ENCODE assay signal across 16 cellular contexts in the genomic region with DNA sequence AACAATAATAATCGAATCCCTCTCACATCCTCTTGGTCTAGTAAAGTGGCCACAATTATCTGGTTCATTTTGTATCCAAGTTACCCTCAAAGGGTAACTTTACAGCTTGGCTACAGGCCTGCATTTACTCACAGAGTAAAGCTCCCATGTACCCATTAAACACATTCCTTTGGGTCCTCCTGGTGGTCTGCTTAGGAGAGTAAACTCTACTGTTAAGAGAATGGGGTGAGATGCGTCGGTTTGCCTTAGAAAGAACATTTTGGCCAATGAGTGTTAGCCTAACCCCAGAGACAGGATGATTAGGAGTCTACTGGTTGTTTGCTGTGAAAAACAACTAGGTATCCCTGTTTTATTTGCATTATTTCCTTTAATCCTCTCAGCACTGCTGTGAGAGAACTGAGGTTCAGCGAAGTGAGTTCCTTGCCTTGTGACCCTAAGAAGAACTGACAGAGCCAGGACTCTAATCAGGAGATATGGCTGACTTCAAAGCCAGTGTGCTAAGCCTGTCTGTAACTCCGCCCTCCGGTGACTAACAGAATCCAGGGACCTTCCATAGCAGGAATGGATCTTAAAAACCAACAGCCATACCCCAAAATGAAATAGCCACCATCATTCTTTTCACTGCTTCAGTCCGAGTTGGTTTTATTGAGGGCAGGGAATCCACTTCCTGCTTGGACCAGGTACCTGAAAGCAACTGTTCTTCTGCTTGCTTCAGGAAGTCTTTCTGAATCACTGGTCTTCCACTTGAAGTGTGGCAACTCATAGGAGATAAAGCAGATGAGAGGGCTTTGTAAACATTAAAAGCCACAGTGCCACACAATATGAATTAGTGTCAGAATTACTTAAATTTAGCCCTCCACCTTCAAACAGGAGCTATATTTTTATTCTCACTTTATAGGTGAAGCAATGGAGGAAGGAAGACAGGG.
A peak's percentile ranks its signal among the peaks of the same experiment; 100 is the strongest.
DNase-seq lines count a peak whose midpoint lies in the region; ATAC-seq, FAIRE-seq and TF ChIP-seq lines count a peak whose summit lies in the region.
"Had no signal": no experiment of that assay in that cellular context is flagged by ENCODE, and none has a peak within 500 bp of the region (broad histone marks: within the 10 kb centered on the region; RNA-seq: fewer than 3 reads in every experiment).

No MANE protein-coding gene starts in this region.

- no peak overlapping the region for H4K5ac ChIP-seq in H1 (ENCODE audit: insufficient read length, low read depth, low read length)

- H3K36me3 ChIP-seq in SK-N-SH (replicated peaks in 1 of 2; ENCODE audit: control insufficient read depth in 1 of 2, insufficient read depth in 2 of 2, low read length in 1 of 2) (no peaks in the 10 kb centered on the region), H1 (ENCODE audit: control insufficient read depth in 2 of 4, insufficient read depth in 4 of 4, low read length in 3 of 4) (no peaks in the 10 kb centered on the region), mesodermal cell (ENCODE audit: control insufficient read depth, insufficient read depth, low read length) (no peaks in the 10 kb centered on the region)
- H3K36me3 ChIP-seq: BLaER1 treated with 17β-estradiol and CSF1 and Interleukin-3, amounts not matched to agents 10 nM and 100 nM had no signal

- no peak for TF ChIP-seq POLR2A in H1 (IDR thresholded peaks at IDR 0.05; ENCODE audit: control extremely low read depth in 1 of 2, low read depth in 2 of 2, low read length in 2 of 2)

- TF ChIP-seq EP300 in SK-N-SH (IDR thresholded peaks at IDR 0.05; ENCODE audit: borderline replicate concordance in 1 of 2, low read depth in 1 of 2, low read length in 1 of 2) (no peak), H1 (IDR thresholded peaks at IDR 0.05; ENCODE audit: borderline replicate concordance in 1 of 2, low read depth in 2 of 2, low read length in 2 of 2) (no peak)

- CTCF ChIA-PET in SK-N-SH (lab: Yijun Ruan, JAX) (interaction anchor here (1.0 to 1.4 kb wide), 4 partner anchors 57 to 447 kb away, joined by 3 to 4 read pairs (median 3); no protein-coding TSS in a partner anchor), H1 (lab: Charles Lee; ENCODE audit: partially characterized antibody) (interaction anchor here (1.5 to 2.2 kb wide), 2 partner anchors 93 to 200 kb away, joined by 3 to 6 read pairs; no protein-coding TSS in a partner anchor)

- peak; percentile 68 for FAIRE-seq in H1 (lab: Jason Lieb, UNC)
- FAIRE-seq: GM12891 had no signal

- H3K79me1 ChIP-seq in H1 (ENCODE audit: low read depth, low read length), result no peaks in the 10 kb centered on the region

- no peaks in the 10 kb centered on the region for H3F3A ChIP-seq in SK-N-SH (replicated peaks; ENCODE audit: insufficient read depth)

- H3K4me1 ChIP-seq in SK-N-SH (ENCODE audit: control insufficient read depth in 1 of 2, insufficient read depth in 2 of 2, low read depth in 1 of 2, low read length in 1 of 2), result peaks cover 0 to 10% of the 10 kb centered on the region in 2 experiments; a peak in 2 of 4 replicates
- no peaks in the 10 kb centered on the region for H3K4me1 ChIP-seq in H1 (replicated peaks in 1 of 4; ENCODE audit: control insufficient read depth in 3 of 4, insufficient read depth in 4 of 4, low read length in 3 of 4)
- peaks cover 4% of the 10 kb centered on the region for H3K4me1 ChIP-seq in mesodermal cell (ENCODE audit: control insufficient read depth, insufficient read depth, low read length, poor library complexity, severe bottlenecking)

- no peak overlapping the region for H4K91ac ChIP-seq in H1 (replicated peaks; ENCODE audit: insufficient read length, low read length)

- DNase-seq in SK-N-SH (no peak), H1 (ENCODE audit: low read depth in 1 of 2, low spot score in 2 of 2) (no peak), occipital lobe (lab: John Stamatoyannopoulos, UW) (no peak)
- DNase-seq in activated CD4-positive, CD25-positive, alpha-beta regulatory T cell treated with anti-CD3 and anti-CD28 coated beads, Interleukin-2, amount 50 U/mL, for 72 hours, result no peak
- DNase-seq: GF-D8, HFFc6, NCI-H1417 treated with DMSO at 0.1 percent for 48 hours, NCI-H2029 treated with DMSO at 0.1 percent for 48 hours, NCI-H446 treated with DMSO at 0.1 percent for 48 hours, PC-9 had no signal

- TF ChIP-seq CTCF in SK-N-SH (IDR thresholded peaks at IDR 0.05) (no peak), H1 (IDR thresholded peaks at IDR 0.05; ENCODE audit: control extremely low read depth in 1 of 3, insufficient read depth in 1 of 3, low read depth in 1 of 3, low read length in 3 of 3) (peak in 2 of 3 experiments; percentile 17 to 24; a peak in 2 of 4 replicates)

- H3K14ac ChIP-seq in H1 (ENCODE audit: insufficient read length), result no peak overlapping the region

- H3K27me3 ChIP-seq in SK-N-SH (ENCODE audit: insufficient read depth), result no peaks in the 10 kb centered on the region
- no peaks in the 10 kb centered on the region for H3K27me3 ChIP-seq in H1 (replicated peaks in 1 of 4; ENCODE audit: control insufficient read depth in 3 of 4, extremely low read depth in 1 of 4, insufficient read depth in 3 of 4, low read length in 3 of 4)
- H3K27me3 ChIP-seq: BLaER1 treated with 17β-estradiol and CSF1 and Interleukin-3, amounts not matched to agents 10 nM and 100 nM had no signal

- no peak overlapping the region for H2BK20ac ChIP-seq in H1 (ENCODE audit: low read length)

- H3K9me2 ChIP-seq in SK-N-SH, result no peaks in the 10 kb centered on the region

- no peak overlapping the region for H3K18ac ChIP-seq in H1 (ENCODE audit: extremely low read depth, low read length)

- TF ChIP-seq RAD21 in SK-N-SH (IDR thresholded peaks at IDR 0.05; ENCODE audit: low read length), result no peak
- TF ChIP-seq RAD21 in H1 (IDR thresholded peaks at IDR 0.05 in 1 of 2, conservative IDR thresholded peaks at IDR 0.05 in 1 of 2; ENCODE audit: low read depth in 2 of 2, low read length in 2 of 2), result peak; percentile 44 to 54

- WGBS in SK-N-SH (ENCODE audit: low lambda C conversion rate), result 50% methylated on average over 7 of the region's 7 CpGs
- WGBS in H1 (ENCODE audit: extremely low coverage in 1 of 2, insufficient coverage in 1 of 2, insufficient read length in 1 of 2, insufficient replicate concordance in 2 of 2, low coverage in 1 of 2, low lambda C conversion rate in 2 of 2, missing lambda C conversion rate in 1 of 2), 2 experiments, result 76% methylated on average over 7 of the region's 7 CpGs; no CpG with 5 or more reads in 1 of the 2 experiments
- 89% methylated on average over 5 to 7 of the region's 7 CpGs for WGBS in mesodermal cell (ENCODE audit: insufficient coverage in 2 of 2), 2 experiments

- peak; percentile 63; the same call in 2 of the 3 replicates for ATAC-seq in SK-N-SH treated with all-trans-retinoic acid at 6 μM for 48 hours
- ATAC-seq in HG03175 (IDR thresholded peaks at IDR 0.05; ENCODE audit: unreplicated experiment), result no peak
- ATAC-seq in HG02884 (IDR thresholded peaks at IDR 0.05; ENCODE audit: unreplicated experiment), result no peak

- POLR2A ChIA-PET in SK-N-SH (lab: Yijun Ruan, JAX) (no interaction called here), H1 (lab: Charles Lee; ENCODE audit: partially characterized antibody) (no interaction called here)

- H3K23ac ChIP-seq in H1 (ENCODE audit: insufficient read length), result no peak overlapping the region

- H3K4me3 ChIP-seq in SK-N-SH (ENCODE audit: low read depth in 2 of 2, low read length in 1 of 2) (no peak overlapping the region), H1 (ENCODE audit: extremely low read depth in 1 of 4, insufficient read depth in 2 of 4, low read depth in 3 of 4, low read length in 4 of 4) (no peak overlapping the region), mesodermal cell (ENCODE audit: extremely low read depth, insufficient read depth, low read length, poor library complexity, severe bottlenecking) (no peak overlapping the region)
- H3K4me3 ChIP-seq: BLaER1 treated with 17β-estradiol and CSF1 and Interleukin-3, amounts not matched to agents 10 nM and 100 nM; PC-9 had no signal

- H3K23me2 ChIP-seq in H1 (ENCODE audit: low read depth, low read length), result no peaks in the 10 kb centered on the region

- H3K9me3 ChIP-seq in SK-N-SH (no peaks in the 10 kb centered on the region), H1 (ENCODE audit: insufficient read depth in 2 of 2, low read depth in 1 of 2, low read length in 1 of 2) (no peaks in the 10 kb centered on the region), mesodermal cell (ENCODE audit: control insufficient read depth, low read length) (no peaks in the 10 kb centered on the region)
- H3K9me3 ChIP-seq: BLaER1 treated with 17β-estradiol and CSF1 and Interleukin-3, amounts not matched to agents 10 nM and 100 nM had no signal

- H2BK15ac ChIP-seq in H1 (ENCODE audit: low read length), result no peak overlapping the region

- no peaks in the 10 kb centered on the region for H4K20me1 ChIP-seq in SK-N-SH (ENCODE audit: insufficient read depth)
- H4K20me1 ChIP-seq in H1 (replicated peaks in 1 of 2; ENCODE audit: control insufficient read depth in 1 of 2, insufficient read depth in 2 of 2, low read length in 2 of 2), result no peaks in the 10 kb centered on the region
- H4K20me1 ChIP-seq: BLaER1 treated with 17β-estradiol and CSF1 and Interleukin-3, amounts not matched to agents 10 nM and 100 nM had no signal

- H3K9ac ChIP-seq in SK-N-SH (no peak overlapping the region), H1 (replicated peaks in 1 of 4; ENCODE audit: extremely low read depth in 1 of 4, low read depth in 3 of 4, low read length in 3 of 4) (no peak overlapping the region)
- H3K9ac ChIP-seq: BLaER1 treated with 17β-estradiol and CSF1 and Interleukin-3, amounts not matched to agents 10 nM and 100 nM had no signal

- H4K8ac ChIP-seq in H1 (ENCODE audit: extremely low read depth, insufficient read depth, low read length), result no peak overlapping the region

- no peak overlapping the region for H2BK5ac ChIP-seq in H1 (ENCODE audit: low read depth, low read length)

- H3K4me2 ChIP-seq in SK-N-SH, result no peak overlapping the region
- H3K4me2 ChIP-seq in H1 (ENCODE audit: insufficient read depth in 1 of 2, low read depth in 2 of 2, low read length in 2 of 2), result no peak overlapping the region
- H3K4me2 ChIP-seq: BLaER1 treated with 17β-estradiol and CSF1 and Interleukin-3, amounts not matched to agents 10 nM and 100 nM; PC-9 had no signal

- H2BK12ac ChIP-seq in H1 (ENCODE audit: low read depth, low read length), result no peak overlapping the region

- H3K4ac ChIP-seq in H1 (replicated peaks; ENCODE audit: insufficient read length, low read depth, low read length), result no peak overlapping the region

- no peak overlapping the region for H2BK120ac ChIP-seq in H1 (replicated peaks; ENCODE audit: low read depth, low read length)

- H2AK5ac ChIP-seq in H1 (ENCODE audit: low read depth, low read length), result no peak overlapping the region

- H3K79me2 ChIP-seq in SK-N-SH (ENCODE audit: insufficient read depth) (no peaks in the 10 kb centered on the region), H1 (ENCODE audit: control insufficient read depth in 1 of 2, insufficient read depth in 2 of 2, low read length in 2 of 2) (no peaks in the 10 kb centered on the region)

- no peak overlapping the region for H2AFZ ChIP-seq in SK-N-SH (ENCODE audit: low read depth)
- H2AFZ ChIP-seq in H1 (ENCODE audit: low read length), result no peak overlapping the region
- H2AFZ ChIP-seq: PC-9 had no signal

- peak overlapping the region in 1 of 2 experiments; percentile 55; a peak in 2 of 4 replicates for H3K27ac ChIP-seq in SK-N-SH (ENCODE audit: low read depth in 2 of 2, low read length in 1 of 2)
- H3K27ac ChIP-seq in H1 (ENCODE audit: low read depth, low read length), result no peak overlapping the region
- peak overlapping the region; percentile 17 for H3K27ac ChIP-seq in mesodermal cell (ENCODE audit: low read depth, low read length, severe bottlenecking)
- H3K27ac ChIP-seq: BLaER1 treated with 17β-estradiol and CSF1 and Interleukin-3, amounts not matched to agents 10 nM and 100 nM; PC-9 had no signal

- no peak overlapping the region for H3K56ac ChIP-seq in H1 (replicated peaks; ENCODE audit: insufficient read length, low read depth, low read length)
